In genomic region chr11:60777572-60777971, GRCh38 we compare ENCODE assay signal across 11 cellular contexts. TPM values are rescaled to one million over a fixed set of nuclear protein-coding genes. Genes with fewer than 3 reads are reported as not detected.
DNase-seq lines count a peak whose midpoint lies in the region; ATAC-seq and TF ChIP-seq lines count a peak whose summit lies in the region.
"Had no signal": no experiment of that assay in that cellular context is flagged by ENCODE, and none has a peak within 500 bp of the region (broad histone marks: within the 10 kb centered on the region; RNA-seq: fewer than 3 reads in every experiment).

No MANE protein-coding gene starts in this region.

- no peaks in the 10 kb centered on the region for H3K27me3 ChIP-seq in thoracic aorta (replicated peaks; ENCODE audit: insufficient read depth)
- H3K27me3 ChIP-seq in transverse colon = no peaks in the 10 kb centered on the region

- in situ Hi-C loops in transverse colon (cut with MboI; ENCODE audit: low pct_ligation_motif_present in 1 of 4, low pct_unique_long_range_greater_than_20kb in 1 of 4, low sequenced_read_pairs in 3 of 4) = no loop called here

- intact Hi-C loops in left ventricle myocardium superior (cut with micrococcal nuclease) = loop anchor here (5.0 kb wide), 1 partner anchor 410 kb away; no protein-coding TSS in a partner anchor
- intact Hi-C loops in transverse colon (cut with DNase I; ENCODE audit: low total_unique reads) = no loop called here

- peak; percentile 15 for ATAC-seq in left ventricle myocardium superior
- peak; percentile 34 for ATAC-seq in thoracic aorta (ENCODE audit: insufficient number of reproducible peaks, low FRiP score, low read depth)
- no peak for ATAC-seq in HG02759 (IDR thresholded peaks at IDR 0.05; ENCODE audit: unreplicated experiment)
- ATAC-seq: activated T-cell treated with anti-CD3 and anti-CD28 coated beads, Interleukin-2, amount 50 U/mL, for 4 hours had no signal

- no peaks in the 10 kb centered on the region for H3K9me3 ChIP-seq in thoracic aorta
- H3K9me3 ChIP-seq in transverse colon = no peaks in the 10 kb centered on the region

- H3K27ac ChIP-seq in thoracic aorta (no peak overlapping the region), transverse colon (no peak overlapping the region)

- TF ChIP-seq POLR2A in transverse colon (IDR thresholded peaks at IDR 0.05) = no peak

- whole genome bisulfite sequencing in transverse colon (ENCODE audit: low coverage in 1 of 2), 2 donors = 0 to 28% methylated on average over 1 to 2 of the region's 2 CpGs

- no peaks in the 10 kb centered on the region for H3K36me3 ChIP-seq in thoracic aorta
- H3K36me3 ChIP-seq in transverse colon = no peaks in the 10 kb centered on the region

- H3K4me3 ChIP-seq in thoracic aorta (no peak overlapping the region), transverse colon (no peak overlapping the region)

- TF ChIP-seq EP300 in transverse colon (IDR thresholded peaks at IDR 0.05; ENCODE audit: low read depth) = no peak

- TF ChIP-seq CTCF in thoracic aorta (IDR thresholded peaks at IDR 0.05) = no peak
- TF ChIP-seq CTCF in transverse colon (IDR thresholded peaks at IDR 0.05) = no peak

- DNase-seq in HPDE6-E6E7 (ENCODE audit: extremely low spot score) = peak; percentile 31
- DNase-seq in astrocyte of the hippocampus (ENCODE audit: low read depth, low spot score) = peak; percentile 77
- DNase-seq in left ventricle myocardium superior = peak; percentile 48
- DNase-seq in thoracic aorta (ENCODE audit: low spot score) = no peak
- no peak for DNase-seq in middle frontal gyrus (ENCODE audit: extremely low spot score, low spot score)
- no peak for DNase-seq in transverse colon
- DNase-seq: activated T-cell treated with anti-CD3 and anti-CD28 coated beads, Interleukin-2, amount 50 U/mL, for 4 hours; H9; NCI-H1092 treated with DMSO at 0.1 percent for 48 hours; stimulated activated naive CD4-positive, alpha-beta T cell had no signal

- H3K4me1 ChIP-seq in thoracic aorta (ENCODE audit: control insufficient read depth in 1 of 2, low read depth in 2 of 2) (peaks cover 0 to 7% of the 10 kb centered on the region in 2 donors), transverse colon (peaks cover 0 to 7% (median 0%) of the 10 kb centered on the region in 4 donors)

RNA-seq across cellular contexts. Expression of gene MS4A10, which starts 7.6 kb away (rescaled TPM):
- not detected for total RNA-seq in left ventricle myocardium superior
- not detected for total RNA-seq in thoracic aorta
- 1 to 10 TPM in 2 of 4 donors, not detected in 2; 1.3 to 2.2 TPM for total RNA-seq in transverse colon
- total RNA-seq: activated T-cell treated with anti-CD3 and anti-CD28 coated beads, Interleukin-2, amount 50 U/mL, for 4 hours; H9 had no signal

RNA-seq across cellular contexts. Expression of gene MS4A15, which starts 20.9 kb away (rescaled TPM):
- not detected for total RNA-seq in left ventricle myocardium superior
- not detected for total RNA-seq in thoracic aorta
- not detected for total RNA-seq in transverse colon
- total RNA-seq: activated T-cell treated with anti-CD3 and anti-CD28 coated beads, Interleukin-2, amount 50 U/mL, for 4 hours had no signal

RNA-seq across cellular contexts. Expression of gene MS4A18, which starts 53.1 kb away (rescaled TPM):
- total RNA-seq in left ventricle myocardium superior (not detected), thoracic aorta (not detected), transverse colon (not detected)
- total RNA-seq: activated T-cell treated with anti-CD3 and anti-CD28 coated beads, Interleukin-2, amount 50 U/mL, for 4 hours; H9 had no signal

Comparison
In these comparisons a context has a peak if more than half of its experiments do, and no peak if none do; other contexts are left out.
1. DNase-seq: peak in HPDE6-E6E7 (single experiment), astrocyte of the hippocampus (single experiment) and left ventricle myocardium superior (single experiment); none in thoracic aorta (single experiment), middle frontal gyrus (single experiment) and transverse colon (single experiment).